Comparison of ENCODE assay signal across 10 cellular contexts in genomic region chr1:1033731-1034437, GRCh38. TPM values are rescaled to one million over a fixed set of nuclear protein-coding genes. Genes with fewer than 3 reads are reported as not detected.
A peak's percentile ranks its signal among the peaks of the same experiment; 100 is the strongest.
DNase-seq lines count a peak whose midpoint lies in the region; ATAC-seq lines count a peak whose summit lies in the region.
"Had no signal": no experiment of that assay in that cellular context is flagged by ENCODE, and none has a peak within 500 bp of the region (broad histone marks: within the 10 kb centered on the region; RNA-seq: fewer than 3 reads in every experiment).

No MANE protein-coding gene starts in this region.

- peaks cover 18% of the 10 kb centered on the region for H3K36me3 ChIP-seq in mesodermal cell (ENCODE audit: control insufficient read depth, insufficient read depth, low read length)

- H3K9me3 ChIP-seq in mesodermal cell (ENCODE audit: control insufficient read depth, low read length), result no peaks in the 10 kb centered on the region

- peaks cover 14% of the 10 kb centered on the region for H3K4me1 ChIP-seq in mesodermal cell (ENCODE audit: control insufficient read depth, insufficient read depth, low read length, poor library complexity, severe bottlenecking)

- ATAC-seq in stimulated activated naive CD8-positive, alpha-beta T cell treated with anti-CD3 and anti-CD28 coated beads, Interleukin-15, Interleukin-2, amounts not matched to agents 100 U/mL and 50 U/mL, for 24 hours, result no peak
- ATAC-seq in activated naive CD8-positive, alpha-beta T cell treated with anti-CD3 and anti-CD28 coated beads, Interleukin-2, amount 50 U/mL, for 24 hours, result no peak
- ATAC-seq in GM21423 (IDR thresholded peaks at IDR 0.05; ENCODE audit: unreplicated experiment) (no peak), GM18511 (IDR thresholded peaks at IDR 0.05; ENCODE audit: unreplicated experiment) (no peak)

- peaks cover 14% of the 10 kb centered on the region for H3K4me1 Mint-ChIP-seq in stimulated activated naive CD8-positive, alpha-beta T cell treated with anti-CD3 and anti-CD28 coated beads, Interleukin-15, Interleukin-2, amounts not matched to agents 100 ng/mL and 50 ng/mL, for 24 hours (ENCODE audit: low read depth)
- peaks cover 13% of the 10 kb centered on the region for H3K4me1 Mint-ChIP-seq in activated naive CD8-positive, alpha-beta T cell treated with anti-CD3 and anti-CD28 coated beads, Interleukin-2, amount 50 U/mL, for 24 hours

- no peaks in the 10 kb centered on the region for H3K36me3 Mint-ChIP-seq in stimulated activated naive CD8-positive, alpha-beta T cell treated with anti-CD3 and anti-CD28 coated beads, Interleukin-15, Interleukin-2, amounts not matched to agents 100 ng/mL and 50 ng/mL, for 24 hours (ENCODE audit: low read depth)
- H3K36me3 Mint-ChIP-seq in activated naive CD8-positive, alpha-beta T cell treated with anti-CD3 and anti-CD28 coated beads, Interleukin-2, amount 50 U/mL, for 24 hours (ENCODE audit: low read depth), result no peaks in the 10 kb centered on the region
- H3K36me3 Mint-ChIP-seq: activated naive CD8-positive, alpha-beta T cell had no signal

- H3K4me3 Mint-ChIP-seq in stimulated activated naive CD8-positive, alpha-beta T cell treated with anti-CD3 and anti-CD28 coated beads, Interleukin-15, Interleukin-2, amounts not matched to agents 100 ng/mL and 50 ng/mL, for 24 hours, result peak overlapping the region; percentile 61
- H3K4me3 Mint-ChIP-seq in activated naive CD8-positive, alpha-beta T cell treated with anti-CD3 and anti-CD28 coated beads, Interleukin-2, amount 50 U/mL, for 24 hours, result peak overlapping the region; percentile 53

- peak overlapping the region; percentile 32 for H3K4me3 ChIP-seq in mesodermal cell (ENCODE audit: extremely low read depth, insufficient read depth, low read length, poor library complexity, severe bottlenecking)

- DNase-seq in stimulated activated naive CD8-positive, alpha-beta T cell treated with anti-CD3 and anti-CD28 coated beads, Interleukin-15, Interleukin-2, amounts not matched to agents 100 U/mL and 50 U/mL, for 24 hours, result no peak
- peak; percentile 35 for DNase-seq in activated naive CD8-positive, alpha-beta T cell treated with anti-CD3 and anti-CD28 coated beads, Interleukin-2, amount 50 U/mL, for 24 hours
- no peak for DNase-seq in iPS-NIHi11 (ENCODE audit: low spot score)
- no peak for DNase-seq in A172 (ENCODE audit: low spot score)

- WGBS in mesodermal cell (ENCODE audit: insufficient coverage in 2 of 2), 2 experiments, result 4 to 5% methylated on average over 46 to 58 of the region's 71 CpGs

- no peak overlapping the region for H3K27ac ChIP-seq in mesodermal cell (ENCODE audit: low read depth, low read length, severe bottlenecking)

- no peaks in the 10 kb centered on the region for H3K9me3 Mint-ChIP-seq in stimulated activated naive CD8-positive, alpha-beta T cell treated with anti-CD3 and anti-CD28 coated beads, Interleukin-15, Interleukin-2, amounts not matched to agents 100 ng/mL and 50 ng/mL, for 24 hours
- no peaks in the 10 kb centered on the region for H3K9me3 Mint-ChIP-seq in activated naive CD8-positive, alpha-beta T cell treated with anti-CD3 and anti-CD28 coated beads, Interleukin-2, amount 50 U/mL, for 24 hours

- H3K27me3 Mint-ChIP-seq in stimulated activated naive CD8-positive, alpha-beta T cell treated with anti-CD3 and anti-CD28 coated beads, Interleukin-15, Interleukin-2, amounts not matched to agents 100 ng/mL and 50 ng/mL, for 24 hours, result peaks cover 13% of the 10 kb centered on the region
- peaks cover 12% of the 10 kb centered on the region for H3K27me3 Mint-ChIP-seq in activated naive CD8-positive, alpha-beta T cell treated with anti-CD3 and anti-CD28 coated beads, Interleukin-2, amount 50 U/mL, for 24 hours

- H3K27ac Mint-ChIP-seq in stimulated activated naive CD8-positive, alpha-beta T cell treated with anti-CD3 and anti-CD28 coated beads, Interleukin-15, Interleukin-2, amounts not matched to agents 100 ng/mL and 50 ng/mL, for 24 hours, result no peak overlapping the region
- no peak overlapping the region for H3K27ac Mint-ChIP-seq in activated naive CD8-positive, alpha-beta T cell treated with anti-CD3 and anti-CD28 coated beads, Interleukin-2, amount 50 U/mL, for 24 hours
- H3K27ac Mint-ChIP-seq: activated naive CD8-positive, alpha-beta T cell had no signal

RNA-seq across cellular contexts. Expression of gene AGRN, which starts 14.0 kb away (rescaled TPM):
- polyA plus RNA-seq in mesodermal cell (2013, experiment 1 of 2), result 116 TPM
- 88.7 TPM for polyA plus RNA-seq in mesodermal cell (2013, experiment 2 of 2)
- 107 and 115 TPM in 2 replicates for total RNA-seq in A172 (2014; rRNA removed; shearing (Covaris generic))

RNA-seq across cellular contexts. Expression of gene ISG15, which starts 20.6 kb away (rescaled TPM):
- 53.2 TPM for polyA plus RNA-seq in mesodermal cell (2013, experiment 1 of 2)
- 44.4 TPM for polyA plus RNA-seq in mesodermal cell (2013, experiment 2 of 2)
- total RNA-seq in A172 (2014; rRNA removed; shearing (Covaris generic)), result 63.5 and 100.0 TPM in 2 replicates

RNA-seq across cellular contexts. Expression of gene HES4, which starts 34.0 kb away (rescaled TPM):
- polyA plus RNA-seq in mesodermal cell (2013, experiment 1 of 2), result 59.5 TPM
- 35.5 TPM for polyA plus RNA-seq in mesodermal cell (2013, experiment 2 of 2)
- 10.0 and 20.7 TPM in 2 replicates for total RNA-seq in A172 (2014; rRNA removed; shearing (Covaris generic))

RNA-seq across cellular contexts. Expression of gene RNF223, which starts 40.2 kb away (rescaled TPM):
- polyA plus RNA-seq in mesodermal cell (2013, experiment 1 of 2), result not detected
- not detected for polyA plus RNA-seq in mesodermal cell (2013, experiment 2 of 2)
- not detected in 2 replicates for total RNA-seq in A172 (2014; rRNA removed; shearing (Covaris generic))
- total RNA-seq: HT1080 had no signal

RNA-seq across cellular contexts. Expression of gene PERM1, which starts 52.0 kb away (rescaled TPM):
- polyA plus RNA-seq in mesodermal cell (2013, experiment 1 of 2), result not detected
- polyA plus RNA-seq in mesodermal cell (2013, experiment 2 of 2), result not detected
- 0.29 TPM in 1 of 2 replicates, not detected in the other for total RNA-seq in A172 (2014; rRNA removed; shearing (Covaris generic))
